1 cellular context compared by ENCODE assay signal in genomic region chr4:183772361-183772760, GRCh38.
TF ChIP-seq lines count a peak whose summit lies in the region.

No MANE protein-coding gene starts in this region.

TF ChIP-seq in H1, 55 proteins besides CTCF, POLR2A, EP300 and RAD21:
- no peak for TF ChIP-seq RNF2 (IDR thresholded peaks at IDR 0.05; ENCODE audit: borderline replicate concordance, low read depth, low read length, missing control alignments, poor library complexity, severe bottlenecking)
- TF ChIP-seq RBBP5 (IDR thresholded peaks at IDR 0.05; ENCODE audit: borderline replicate concordance, low read depth, low read length) = no peak
- no peak for TF ChIP-seq SP4 (IDR thresholded peaks at IDR 0.05; ENCODE audit: low read length)
- TF ChIP-seq POLR2AphosphoS5 (IDR thresholded peaks at IDR 0.05; ENCODE audit: low read depth, low read length) = no peak
- no peak for TF ChIP-seq PHF8 (conservative IDR thresholded peaks at IDR 0.05; ENCODE audit: low read depth, low read length)
- TF ChIP-seq YY1 (IDR thresholded peaks at IDR 0.05; ENCODE audit: low read depth, low read length) = no peak
- no peak for TF ChIP-seq ASH2L (IDR thresholded peaks at IDR 0.05; ENCODE audit: low read length)
- TF ChIP-seq CHD7 (IDR thresholded peaks at IDR 0.05; ENCODE audit: insufficient replicate concordance, low read length) = no peak
- no peak for TF ChIP-seq JUN (IDR thresholded peaks at IDR 0.05; ENCODE audit: low read depth, low read length)
- TF ChIP-seq SAP30 (IDR thresholded peaks at IDR 0.05; ENCODE audit: insufficient read depth, insufficient replicate concordance, low read length) = no peak
